Comparison of ENCODE assay signal across 23 cellular contexts in the genomic region with DNA sequence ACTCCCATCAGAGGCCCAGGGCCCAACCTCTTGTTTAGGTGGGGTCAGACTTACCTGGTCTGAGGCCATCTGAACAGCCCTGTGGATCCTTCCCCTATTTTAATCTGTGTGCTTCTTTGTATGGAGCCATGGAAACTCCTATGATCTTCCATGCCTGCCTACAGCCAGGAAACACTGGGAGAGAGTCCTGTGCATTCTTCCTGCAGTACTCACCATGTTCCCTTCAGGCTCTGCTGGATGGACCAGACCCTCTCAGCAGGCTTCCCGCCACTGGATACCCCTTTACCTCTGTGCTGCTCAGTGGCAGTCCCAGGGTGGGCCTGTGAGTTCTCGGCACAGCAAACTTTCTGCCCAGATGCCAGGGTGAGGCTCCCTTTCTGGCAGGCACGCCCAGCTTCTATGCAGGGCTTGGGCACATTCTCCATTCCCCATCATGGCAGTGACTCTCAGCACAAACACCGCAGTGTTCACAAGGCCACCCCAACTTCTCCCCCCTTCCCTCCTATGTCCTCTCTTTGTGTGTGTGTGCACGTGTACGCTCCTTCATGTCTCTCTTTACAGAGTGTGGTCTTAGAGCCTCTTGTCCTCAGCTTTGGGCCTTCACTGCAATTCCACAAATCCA. TPM values are rescaled to one million over a fixed set of nuclear protein-coding genes. Genes with fewer than 3 reads are reported as not detected.
DNase-seq lines count a peak whose midpoint lies in the region; ATAC-seq, FAIRE-seq and TF ChIP-seq lines count a peak whose summit lies in the region.
"Had no signal": no experiment of that assay in that cellular context is flagged by ENCODE, and none has a peak within 500 bp of the region (broad histone marks: within the 10 kb centered on the region; RNA-seq: fewer than 3 reads in every experiment).

No MANE protein-coding gene starts in this region.

- 55 to 65% methylated on average over 6 of the region's 6 CpGs for WGBS in tibial nerve, 2 donors

- no peak for DNase-seq in left ventricle myocardium superior
- DNase-seq in Right ventricle myocardium inferior (ENCODE audit: missing footprints): no peak
- no peak for DNase-seq in tibial nerve (ENCODE audit: low spot score in 2 of 2)
- DNase-seq in NCI-H1694 (lab: John Stamatoyannopoulos, UW): no peak
- DNase-seq in GM12892 (ENCODE audit: insufficient read length): no peak
- no peak for DNase-seq in hepatic stellate cell (ENCODE audit: low spot score)
- DNase-seq: NCI-H524 treated with DMSO at 0.1 percent for 48 hours had no signal

- H3K27me3 ChIP-seq in tibial nerve: no peaks in the 10 kb centered on the region
- H3K27me3 ChIP-seq: ovary, Peyer's patch, tibial artery had no signal

- ATAC-seq in left ventricle myocardium superior (peak; percentile 10), Right ventricle myocardium inferior (no peak)

- H3K27ac ChIP-seq in cingulate gyrus (ENCODE audit: low read depth, low read length) (peak overlapping the region; percentile 84), tibial nerve (peak overlapping the region; percentile 4 to 82 (median 70))
- H3K27ac ChIP-seq: GM23248, lower lobe of right lung, ovary, Peyer's patch, tibial artery had no signal

- no peaks in the 10 kb centered on the region for H3K4me1 Mint-ChIP-seq in nephron
- H3K4me1 Mint-ChIP-seq: activated naive CD8-positive, alpha-beta T cell treated with anti-CD3 and anti-CD28 coated beads for 36 hours; CD4-positive, alpha-beta memory T cell; central memory CD8-positive, alpha-beta T cell had no signal

- H3K27ac Mint-ChIP-seq in nephron: peak overlapping the region in 2 of 3 experiments; percentile 81 to 92
- H3K27ac Mint-ChIP-seq: activated naive CD8-positive, alpha-beta T cell treated with anti-CD3 and anti-CD28 coated beads for 36 hours; activated T-helper 2 cell treated with anti-CD3 and anti-CD28 coated beads, Interferon-gamma antibody, Interleukin-2, Interleukin-4, amounts not matched to agents 10 μg/mL and 5 μg/mL and 100 μg/mL, durations not matched to agents 14 hours and 24 hours and 36 hours; natural killer cell treated with Interleukin-12 subunit alpha and Interleukin-12 subunit beta and Interleukin-15 and Interleukin-18, amount 100 ng/mL, for 72 hours had no signal

- no peak for TF ChIP-seq CTCF in nephron (IDR thresholded peaks at IDR 0.05; ENCODE audit: unreplicated experiment in 3 of 3)
- no peak for TF ChIP-seq CTCF in tibial nerve (IDR thresholded peaks at IDR 0.05)

- TF ChIP-seq EP300 in tibial nerve (IDR thresholded peaks at IDR 0.05): no peak

- no peak overlapping the region for H3K4me3 Mint-ChIP-seq in nephron
- H3K4me3 Mint-ChIP-seq: activated naive CD8-positive, alpha-beta T cell treated with anti-CD3 and anti-CD28 coated beads for 36 hours; CD4-positive, alpha-beta memory T cell; central memory CD8-positive, alpha-beta T cell; natural killer cell treated with Interleukin-12 subunit alpha and Interleukin-12 subunit beta and Interleukin-15 and Interleukin-18, amount 100 ng/mL, for 72 hours had no signal

- H3K9me3 Mint-ChIP-seq in nephron: peaks cover 8% of the 10 kb centered on the region
- H3K9me3 Mint-ChIP-seq: activated T-helper 2 cell treated with anti-CD3 and anti-CD28 coated beads, Interferon-gamma antibody, Interleukin-2, Interleukin-4, amounts not matched to agents 10 μg/mL and 5 μg/mL and 100 μg/mL, durations not matched to agents 14 hours and 24 hours and 36 hours; central memory CD8-positive, alpha-beta T cell; natural killer cell treated with Interleukin-12 subunit alpha and Interleukin-12 subunit beta and Interleukin-15 and Interleukin-18, amount 100 ng/mL, for 72 hours had no signal

- intact Hi-C loops in left ventricle myocardium superior (cut with micrococcal nuclease) (loop anchor here (10.0 kb wide), 1 partner anchor 221 kb away; a partner anchor contains a TSS), Right ventricle myocardium inferior (cut with DNase I) (loop anchor here (2.0 kb wide), 1 partner anchor 225 kb away; no protein-coding TSS in a partner anchor)

- no peak overlapping the region for H3K4me3 ChIP-seq in tibial nerve
- H3K4me3 ChIP-seq: GM12878, GM23248, lower lobe of right lung, mucosa of descending colon, ovary, Peyer's patch, tibial artery had no signal

- no peak for FAIRE-seq in GM12892 (lab: Jason Lieb, UNC)
- FAIRE-seq: A204.1, GM12878, islet of Langerhans had no signal

- no peaks in the 10 kb centered on the region for H3K36me3 ChIP-seq in tibial nerve
- H3K36me3 ChIP-seq: lower lobe of right lung, ovary, Peyer's patch, tibial artery had no signal

- peaks cover 0 to 21% (median 6%) of the 10 kb centered on the region in 4 donors for H3K4me1 ChIP-seq in tibial nerve
- H3K4me1 ChIP-seq: lower lobe of right lung, Peyer's patch, tibial artery had no signal

- peaks cover 13% of the 10 kb centered on the region for H3K36me3 Mint-ChIP-seq in nephron (ENCODE audit: low read depth)
- H3K36me3 Mint-ChIP-seq: natural killer cell treated with Interleukin-12 subunit alpha and Interleukin-12 subunit beta and Interleukin-15 and Interleukin-18, amount 100 ng/mL, for 72 hours had no signal

- TF ChIP-seq POLR2A in tibial nerve (IDR thresholded peaks at IDR 0.05) (no peak), GM12892 (IDR thresholded peaks at IDR 0.05; ENCODE audit: low read depth, low read length) (no peak)

- no peaks in the 10 kb centered on the region for H3K9me3 ChIP-seq in tibial nerve
- H3K9me3 ChIP-seq: lower lobe of right lung, mucosa of descending colon, ovary, Peyer's patch had no signal

- peaks cover 4% of the 10 kb centered on the region for H3K27me3 Mint-ChIP-seq in nephron (ENCODE audit: low read depth)
- H3K27me3 Mint-ChIP-seq: activated naive CD8-positive, alpha-beta T cell treated with anti-CD3 and anti-CD28 coated beads for 36 hours; central memory CD8-positive, alpha-beta T cell; natural killer cell treated with Interleukin-12 subunit alpha and Interleukin-12 subunit beta and Interleukin-15 and Interleukin-18, amount 100 ng/mL, for 72 hours had no signal

RNA-seq across cellular contexts. Expression of a gene that starts 34.8 kb away (rescaled TPM):
- total RNA-seq in left ventricle myocardium superior (4.9 TPM), Right ventricle myocardium inferior (4.5 TPM), tibial nerve (10 to 100 TPM in 3 of 4 donors, 1 to 10 TPM in 1; 5.0 to 20.2 (median 12.7) TPM)
- 8.6 TPM for polyA plus RNA-seq in GM12892 (2012; ENCODE audit: missing spikeins)
